ENCODE assay signal across 1 cellular context in genomic region chr10:72016608-72017310, GRCh38.
TF ChIP-seq lines count a peak whose summit lies in the region.

No MANE protein-coding gene starts in this region.

TF ChIP-seq in IMR-90, 13 proteins besides CTCF, POLR2A, EP300 and RAD21 (continued from another document):
- TF ChIP-seq RCOR1 (IDR thresholded peaks at IDR 0.05; ENCODE audit: insufficient replicate concordance, low read length) (no peak), MXI1 (IDR thresholded peaks at IDR 0.05; ENCODE audit: borderline replicate concordance, low read depth, low read length) (no peak), BHLHE40 (IDR thresholded peaks at IDR 0.05; ENCODE audit: low read depth, low read length) (no peak), CEBPB (IDR thresholded peaks at IDR 0.05; ENCODE audit: low read depth, low read length) (no peak), CHD1 (IDR thresholded peaks at IDR 0.05; ENCODE audit: low read depth, low read length) (no peak), FOS (IDR thresholded peaks at IDR 0.05; ENCODE audit: low read depth, low read length) (no peak), MAFK (IDR thresholded peaks at IDR 0.05; ENCODE audit: low read depth, low read length) (no peak), MAZ (IDR thresholded peaks at IDR 0.05; ENCODE audit: borderline replicate concordance, low read depth, low read length) (no peak), NFE2L2 (IDR thresholded peaks at IDR 0.05; ENCODE audit: low read depth, low read length) (no peak), USF2 (IDR thresholded peaks at IDR 0.05; ENCODE audit: low read depth, low read length) (no peak), SMC3 (IDR thresholded peaks at IDR 0.05; ENCODE audit: low read depth, low read length) (no peak)
